ENCODE assay signal across 8 cellular contexts in genomic region chr17:3755335-3756030, GRCh38. TPM values are rescaled to one million over a fixed set of nuclear protein-coding genes. Genes with fewer than 3 reads are reported as not detected.
DNase-seq lines count a peak whose midpoint lies in the region; ATAC-seq and TF ChIP-seq lines count a peak whose summit lies in the region.

No MANE protein-coding gene starts in this region.

- H3K9me3 ChIP-seq in lower lobe of right lung = peaks cover 4% of the 10 kb centered on the region
- peaks cover 0 to 6% (median 2%) of the 10 kb centered on the region in 4 donors for H3K9me3 ChIP-seq in upper lobe of left lung

- peak overlapping the region; percentile 75 for H3K27ac ChIP-seq in lower lobe of right lung
- peak overlapping the region; percentile 28 to 81 (median 56) for H3K27ac ChIP-seq in upper lobe of left lung

- no peaks in the 10 kb centered on the region for H3K36me3 ChIP-seq in lower lobe of right lung
- no peaks in the 10 kb centered on the region for H3K36me3 ChIP-seq in upper lobe of left lung

- TF ChIP-seq EP300 in upper lobe of left lung (IDR thresholded peaks at IDR 0.05) = no peak

- TF ChIP-seq CTCF in lower lobe of right lung (IDR thresholded peaks at IDR 0.05) = no peak
- TF ChIP-seq CTCF in upper lobe of left lung (IDR thresholded peaks at IDR 0.05) = no peak

- H3K4me3 Mint-ChIP-seq in activated naive CD4-positive, alpha-beta T cell treated with anti-CD3 and anti-CD28 coated beads, Interleukin-2, amount 10 ng/mL, durations not matched to agents 7 days and 5 days = peak overlapping the region; percentile 35
- peak overlapping the region; percentile 27 for H3K4me3 Mint-ChIP-seq in activated T-helper 17 cell treated with anti-CD3 and anti-CD28 coated beads, Interleukin-2, amount 50 U/mL, for 72 hours

- peaks cover 27% of the 10 kb centered on the region for H3K27me3 Mint-ChIP-seq in activated naive CD4-positive, alpha-beta T cell treated with anti-CD3 and anti-CD28 coated beads, Interleukin-2, amount 10 ng/mL, durations not matched to agents 7 days and 5 days
- no peaks in the 10 kb centered on the region for H3K27me3 Mint-ChIP-seq in activated T-helper 17 cell treated with anti-CD3 and anti-CD28 coated beads, Interleukin-2, amount 50 U/mL, for 72 hours

- 51 to 82% methylated on average over 11 to 19 of the region's 20 CpGs for WGBS in upper lobe of left lung, 2 donors

- H3K27me3 ChIP-seq in lower lobe of right lung (ENCODE audit: low read depth) = no peaks in the 10 kb centered on the region
- no peaks in the 10 kb centered on the region for H3K27me3 ChIP-seq in upper lobe of left lung

- no peak for DNase-seq in activated naive CD4-positive, alpha-beta T cell treated with anti-CD3 and anti-CD28 coated beads, Interleukin-2, amount 10 ng/mL, durations not matched to agents 7 days and 5 days
- DNase-seq in activated naive CD4-positive, alpha-beta T cell (lab: John Stamatoyannopoulos, UW) = no peak
- no peak for DNase-seq in lower lobe of right lung
- no peak for DNase-seq in upper lobe of left lung
- no peak for DNase-seq in AG08395 (ENCODE audit: low spot score)

- H3K4me1 ChIP-seq in lower lobe of right lung (no peaks in the 10 kb centered on the region), upper lobe of left lung (peaks cover 0 to 12% (median 3%) of the 10 kb centered on the region in 4 donors)

- CTCF ChIA-PET in activated naive CD4-positive, alpha-beta T cell treated with anti-CD3 and anti-CD28 coated beads, Interleukin-2, amount 10 ng/mL, durations not matched to agents 7 days and 5 days (lab: Charles Lee) = interaction anchor here (0.7 to 1.5 kb wide), 2 partner anchors 9 to 17 kb away, joined by 4 to 5 read pairs; no protein-coding TSS in a partner anchor

- TF ChIP-seq POLR2A in upper lobe of left lung (IDR thresholded peaks at IDR 0.05) = no peak

- H3K36me3 Mint-ChIP-seq in activated naive CD4-positive, alpha-beta T cell treated with anti-CD3 and anti-CD28 coated beads, Interleukin-2, amount 10 ng/mL, durations not matched to agents 7 days and 5 days = peaks cover 3% of the 10 kb centered on the region
- no peaks in the 10 kb centered on the region for H3K36me3 Mint-ChIP-seq in activated T-helper 17 cell treated with anti-CD3 and anti-CD28 coated beads, Interleukin-2, amount 50 U/mL, for 72 hours (ENCODE audit: low read depth)

- intact Hi-C loops in lower lobe of right lung (cut with DNase I) = no loop called here

- peak overlapping the region; percentile 53 for H3K4me3 ChIP-seq in lower lobe of right lung
- H3K4me3 ChIP-seq in upper lobe of left lung = peak overlapping the region in 3 of 4 donors; percentile 45 to 56 (median 55)

- H3K27ac Mint-ChIP-seq in activated naive CD4-positive, alpha-beta T cell treated with anti-CD3 and anti-CD28 coated beads, Interleukin-2, amount 10 ng/mL, durations not matched to agents 7 days and 5 days = peak overlapping the region; percentile 80
- no peak overlapping the region for H3K27ac Mint-ChIP-seq in activated T-helper 17 cell treated with anti-CD3 and anti-CD28 coated beads, Interleukin-2, amount 50 U/mL, for 72 hours

- H3K9me3 Mint-ChIP-seq in activated naive CD4-positive, alpha-beta T cell treated with anti-CD3 and anti-CD28 coated beads, Interleukin-2, amount 10 ng/mL, durations not matched to agents 7 days and 5 days = peaks cover 11% of the 10 kb centered on the region
- H3K9me3 Mint-ChIP-seq in activated T-helper 17 cell treated with anti-CD3 and anti-CD28 coated beads, Interleukin-2, amount 50 U/mL, for 72 hours = peaks cover 6% of the 10 kb centered on the region

- H3K4me1 Mint-ChIP-seq in activated naive CD4-positive, alpha-beta T cell treated with anti-CD3 and anti-CD28 coated beads, Interleukin-2, amount 10 ng/mL, durations not matched to agents 7 days and 5 days = peaks cover 33% of the 10 kb centered on the region
- H3K4me1 Mint-ChIP-seq in activated T-helper 17 cell treated with anti-CD3 and anti-CD28 coated beads, Interleukin-2, amount 50 U/mL, for 72 hours = peaks cover 20% of the 10 kb centered on the region

- no peak for ATAC-seq in activated T-helper 17 cell treated with anti-CD3 and anti-CD28 coated beads, Interleukin-2, amount 50 U/mL, for 72 hours (replicated peaks)
- ATAC-seq in lower lobe of right lung = no peak
- ATAC-seq in upper lobe of left lung (ENCODE audit: low FRiP score in 2 of 2) = no peak
- ATAC-seq in HG02759 (IDR thresholded peaks at IDR 0.05; ENCODE audit: unreplicated experiment) = no peak
- no peak for ATAC-seq in HG02763 (IDR thresholded peaks at IDR 0.05; ENCODE audit: unreplicated experiment)

RNA-seq across cellular contexts. Expression of gene HASPIN, which starts 31.8 kb away (rescaled TPM):
- total RNA-seq in activated T-helper 17 cell treated with anti-CD3 and anti-CD28 coated beads, Interleukin-2, amount 50 U/mL, for 72 hours = 10 to 100 TPM; 12.4 to 21.5 TPM
- total RNA-seq in lower lobe of right lung = 0.68 TPM
- 1 to 10 TPM in 2 of 6 donors, under 1 TPM in 2, not detected in 2; 0.49 to 1.7 (median 0.81) TPM for total RNA-seq in upper lobe of left lung

RNA-seq across cellular contexts. Expression of gene ITGAE, which starts 45.5 kb away (rescaled TPM):
- total RNA-seq in activated T-helper 17 cell treated with anti-CD3 and anti-CD28 coated beads, Interleukin-2, amount 50 U/mL, for 72 hours = 10 to 100 TPM; 24.2 to 43.2 TPM
- 35.4 TPM for total RNA-seq in lower lobe of right lung
- 10 to 100 TPM; 17.2 to 36.0 (median 26.4) TPM for total RNA-seq in upper lobe of left lung

RNA-seq across cellular contexts. Expression of gene P2RX5, which starts 59.5 kb away (rescaled TPM):
- 10 to 100 TPM; 22.0 to 74.3 TPM for total RNA-seq in activated T-helper 17 cell treated with anti-CD3 and anti-CD28 coated beads, Interleukin-2, amount 50 U/mL, for 72 hours
- total RNA-seq in lower lobe of right lung = 2.5 TPM
- total RNA-seq in upper lobe of left lung = 10 to 100 TPM in 1 of 6 donors, 1 to 10 TPM in 3, under 1 TPM in 1, not detected in 1; 0.46 to 15.7 (median 2.5) TPM
